Comparison of ENCODE assay signal across 1 cellular context in the genomic region with DNA sequence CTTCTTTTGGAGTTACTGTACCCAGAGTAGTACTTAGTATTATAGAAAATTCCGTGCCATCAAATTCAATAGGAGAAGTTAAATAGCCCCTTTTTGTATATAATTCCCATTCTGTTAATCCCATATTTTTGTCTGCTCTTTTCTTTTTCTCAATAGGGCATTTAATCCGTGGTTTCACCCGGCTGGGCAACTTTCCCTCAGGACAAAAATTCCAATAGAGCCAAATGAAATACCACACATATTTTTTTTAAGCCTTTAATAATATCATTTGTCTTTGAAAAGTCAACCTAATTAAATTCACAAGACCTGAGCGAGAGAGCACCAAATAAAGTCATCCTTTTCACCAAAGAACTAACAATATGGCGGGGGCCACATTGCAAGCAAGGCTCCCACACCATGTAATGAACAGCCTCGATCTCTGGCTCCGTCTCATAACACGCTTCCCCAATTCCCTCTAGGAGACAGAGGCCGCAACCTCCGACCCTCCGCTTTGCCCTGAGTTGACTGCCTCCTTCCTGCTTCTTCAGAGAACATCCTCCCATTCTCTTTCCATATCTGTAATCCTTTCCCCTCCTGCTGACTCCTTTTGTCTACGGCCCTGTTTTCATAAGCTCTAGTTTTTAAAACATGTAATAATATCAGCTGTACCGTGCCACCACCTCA.
TF ChIP-seq lines count a peak whose summit lies in the region.

No MANE protein-coding gene starts in this region.

TF ChIP-seq in H1, 55 proteins besides CTCF, POLR2A, EP300 and RAD21:
- no peak for TF ChIP-seq JUN (IDR thresholded peaks at IDR 0.05; ENCODE audit: low read depth, low read length)
- no peak for TF ChIP-seq CHD1 (IDR thresholded peaks at IDR 0.05; ENCODE audit: low read depth, low read length)
- TF ChIP-seq, protein P1, sequence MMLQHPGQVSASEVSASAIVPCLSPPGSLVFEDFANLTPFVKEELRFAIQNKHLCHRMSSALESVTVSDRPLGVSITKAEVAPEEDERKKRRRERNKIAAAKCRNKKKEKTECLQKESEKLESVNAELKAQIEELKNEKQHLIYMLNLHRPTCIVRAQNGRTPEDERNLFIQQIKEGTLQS (IDR thresholded peaks at IDR 0.05; ENCODE audit: insufficient read depth, low read depth, low read length) = no peak
- no peak for TF ChIP-seq TAF1 (IDR thresholded peaks at IDR 0.05; ENCODE audit: low read depth, low read length)
- TF ChIP-seq, protein P2, sequence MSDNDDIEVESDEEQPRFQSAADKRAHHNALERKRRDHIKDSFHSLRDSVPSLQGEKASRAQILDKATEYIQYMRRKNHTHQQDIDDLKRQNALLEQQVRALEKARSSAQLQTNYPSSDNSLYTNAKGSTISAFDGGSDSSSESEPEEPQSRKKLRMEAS (IDR thresholded peaks at IDR 0.05) = no peak
